11 cellular contexts compared by ENCODE assay signal in the genomic region with DNA sequence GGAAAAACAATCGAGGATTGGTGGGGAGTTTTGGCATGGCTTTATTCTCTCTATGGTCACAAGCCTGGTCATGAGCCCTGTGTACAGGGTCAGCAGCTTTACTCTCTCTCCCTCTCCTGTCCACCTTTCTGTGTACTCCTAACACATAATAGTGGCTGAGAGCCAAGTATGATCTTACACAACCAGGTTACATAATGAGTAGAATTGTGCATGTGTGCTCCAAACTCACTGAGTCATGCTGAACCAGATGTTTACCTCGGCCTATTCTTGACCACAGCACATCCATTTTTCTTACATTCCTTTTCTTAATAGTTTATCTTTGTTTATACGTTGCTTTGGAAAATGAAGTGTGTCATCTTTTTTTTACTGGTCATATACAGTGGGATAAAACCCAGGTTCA.
DNase-seq lines count a peak whose midpoint lies in the region; ATAC-seq and TF ChIP-seq lines count a peak whose summit lies in the region.
"Had no signal": no experiment of that assay in that cellular context is flagged by ENCODE, and none has a peak within 500 bp of the region (broad histone marks: within the 10 kb centered on the region; RNA-seq: fewer than 3 reads in every experiment).

No MANE protein-coding gene starts in this region.

- no peak for TF ChIP-seq CTCF in AG10803 (conservative IDR thresholded peaks at IDR 0.05; ENCODE audit: low read length)

- H3K4me3 ChIP-seq in AG10803 (ENCODE audit: low read length): no peak overlapping the region
- H3K4me3 ChIP-seq: colonic mucosa, thoracic aorta had no signal

- no peak for ATAC-seq in GM18907 (IDR thresholded peaks at IDR 0.05; ENCODE audit: unreplicated experiment)

- DNase-seq in AG10803 (ENCODE audit: low read depth) (peak; percentile 71), HPDE6-E6E7 (ENCODE audit: extremely low spot score) (peak; percentile 7), astrocyte of the hippocampus (ENCODE audit: low read depth, low spot score) (peak; percentile 44), kidney glomerular epithelial cell (lab: John Stamatoyannopoulos, UW) (peak; percentile 26), GM19238 (ENCODE audit: insufficient read length, low spot score) (no peak), hippocampal formation (lab: John Stamatoyannopoulos, UW) (no peak), 8988T (no peak)
- DNase-seq: colonic mucosa, nucleus accumbens had no signal

Comparison
In these comparisons a context has a peak if more than half of its experiments do, and no peak if none do; other contexts are left out.
1. DNase-seq: peak in AG10803 (single experiment), HPDE6-E6E7 (single experiment), astrocyte of the hippocampus (single experiment) and kidney glomerular epithelial cell (single experiment); none in GM19238 (single experiment), hippocampal formation (0 of 2) and 8988T (single experiment).